In the genomic region with DNA sequence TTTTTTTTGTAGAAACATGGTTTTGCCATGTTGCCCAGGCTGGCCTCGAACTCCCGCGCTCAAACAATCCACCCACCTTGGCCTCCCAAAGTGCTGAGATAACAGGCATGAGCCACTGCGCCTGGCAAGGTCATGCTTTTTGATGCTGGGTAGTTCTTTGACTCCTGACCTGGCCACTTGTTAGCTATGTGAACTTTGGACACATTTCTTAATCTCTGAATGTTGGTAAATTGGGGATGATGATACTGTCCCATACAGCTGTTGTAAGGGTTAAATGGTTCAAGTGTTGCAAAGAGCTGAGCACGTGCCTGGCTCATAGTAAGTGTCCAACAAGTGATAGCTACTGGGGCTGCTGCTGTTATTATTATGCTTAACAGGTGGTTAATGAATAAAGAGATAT, we compare ENCODE assay signal across 23 cellular contexts. TPM values are rescaled to one million over a fixed set of nuclear protein-coding genes. Genes with fewer than 3 reads are reported as not detected.
DNase-seq lines count a peak whose midpoint lies in the region; ATAC-seq and TF ChIP-seq lines count a peak whose summit lies in the region.
"Had no signal": no experiment of that assay in that cellular context is flagged by ENCODE, and none has a peak within 500 bp of the region (broad histone marks: within the 10 kb centered on the region; RNA-seq: fewer than 3 reads in every experiment).

No MANE protein-coding gene starts in this region.

- peak overlapping the region; percentile 80 for H3K4me3 Mint-ChIP-seq in Calu3 (ENCODE audit: low read depth, unreplicated experiment)
- no peak overlapping the region for H3K4me3 Mint-ChIP-seq in WTC11

- H3K27me3 Mint-ChIP-seq in Calu3 (ENCODE audit: unreplicated experiment) (no peaks in the 10 kb centered on the region), WTC11 (ENCODE audit: low read depth) (no peaks in the 10 kb centered on the region)
- H3K27me3 Mint-ChIP-seq: activated CD4-positive, alpha-beta T cell treated with anti-CD3 and anti-CD28 coated beads, Interleukin-2, amount 10 ng/mL, durations not matched to agents 7 days and 5 days; activated CD8-positive, alpha-beta memory T cell treated with anti-CD3 and anti-CD28 coated beads, Interleukin-2, amount 10 ng/mL, durations not matched to agents 7 days and 5 days; stimulated activated naive B cell treated with anti-CD40 and anti-IgM and Interleukin-4, amounts not matched to agents 10 μg/mL and 1 μg/mL and 100 μg/mL, for 72 hours had no signal

- peaks cover 66% of the 10 kb centered on the region for H3K36me3 Mint-ChIP-seq in Calu3 (ENCODE audit: insufficient read depth, unreplicated experiment)
- peaks cover 22% of the 10 kb centered on the region for H3K36me3 Mint-ChIP-seq in WTC11

- H3K4me1 Mint-ChIP-seq in Calu3 (ENCODE audit: low read depth, unreplicated experiment) (peaks cover 18% of the 10 kb centered on the region), WTC11 (peaks cover 27% of the 10 kb centered on the region)

- intact Hi-C loops in Calu3 (cut with micrococcal nuclease; ENCODE audit: unreplicated experiment) = no loop called here

- no peaks in the 10 kb centered on the region for H3K27me3 ChIP-seq in liver (ENCODE audit: control insufficient read depth in 4 of 4, insufficient read depth in 4 of 4, low read length in 3 of 4)
- H3K27me3 ChIP-seq: testis had no signal

- H3K27ac ChIP-seq in liver (ENCODE audit: low read depth in 1 of 2, low read length in 2 of 2) = peak overlapping the region; percentile 96 to 99
- H3K27ac ChIP-seq: testis had no signal

- H3K36me3 ChIP-seq in liver (ENCODE audit: control insufficient read depth in 4 of 4, insufficient read depth in 3 of 4, low read depth in 1 of 4, low read length in 3 of 4) = peaks cover 7 to 23% (median 16%) of the 10 kb centered on the region in 4 donors

- TF ChIP-seq RAD21 in liver (IDR thresholded peaks at IDR 0.05) = peak; percentile 57 to 60

- no peak overlapping the region for H3K9ac ChIP-seq in liver (ENCODE audit: low read depth in 1 of 2, low read length in 2 of 2)

- H3K4me1 ChIP-seq in liver (ENCODE audit: control insufficient read depth in 4 of 4, insufficient read depth in 4 of 4, low read length in 3 of 4) = peaks cover 20 to 39% (median 32%) of the 10 kb centered on the region in 4 donors

- no TSS peak for BruUV-seq in Calu3 (replicated peaks; lab: Mats Ljungman, UMichigan)

- POLR2A ChIA-PET in WTC11 (lab: Charles Lee) = no interaction called here

- H3K27ac Mint-ChIP-seq in Calu3 (ENCODE audit: unreplicated experiment) = no peak overlapping the region
- H3K27ac Mint-ChIP-seq in WTC11 = no peak overlapping the region
- H3K27ac Mint-ChIP-seq: activated CD4-positive, alpha-beta T cell treated with anti-CD3 and anti-CD28 coated beads, Interleukin-2, amount 10 ng/mL, durations not matched to agents 7 days and 5 days; activated CD8-positive, alpha-beta memory T cell treated with anti-CD3 and anti-CD28 coated beads, Interleukin-2, amount 10 ng/mL, durations not matched to agents 7 days and 5 days; stimulated activated naive B cell treated with anti-CD40 and anti-IgM and Interleukin-4, amounts not matched to agents 10 μg/mL and 1 μg/mL and 100 μg/mL, for 72 hours had no signal

- WGBS in liver = 39% methylated on average over 5 of the region's 5 CpGs

- no peaks in the 10 kb centered on the region for H3K9me3 Mint-ChIP-seq in Calu3 (ENCODE audit: low read depth, unreplicated experiment)
- H3K9me3 Mint-ChIP-seq in WTC11 = no peaks in the 10 kb centered on the region
- H3K9me3 Mint-ChIP-seq: activated CD4-positive, alpha-beta T cell treated with anti-CD3 and anti-CD28 coated beads, Interleukin-2, amount 10 ng/mL, durations not matched to agents 7 days and 5 days; IgD-negative memory B cell; stimulated activated naive B cell treated with anti-CD40 and anti-IgM and Interleukin-4, amounts not matched to agents 10 μg/mL and 1 μg/mL and 100 μg/mL, for 72 hours had no signal

- TF ChIP-seq CTCF in Calu3 (IDR thresholded peaks at IDR 0.05; ENCODE audit: unreplicated experiment) (no peak), WTC11 (IDR thresholded peaks at IDR 0.05) (no peak), liver (IDR thresholded peaks at IDR 0.05; ENCODE audit: low read depth, low read length, missing input control) (no peak)

- CTCF ChIA-PET in Calu3 (lab: Charles Lee) = no interaction called here
- CTCF ChIA-PET in WTC11 (lab: Charles Lee) = interaction anchor here (1.3 kb wide), 1 partner anchor 62 kb away, joined by 3 read pairs; no protein-coding TSS in a partner anchor

- no peak overlapping the region for H3K4me3 ChIP-seq in liver (ENCODE audit: low read depth in 1 of 3, low read length in 3 of 3)
- H3K4me3 ChIP-seq: HAP-1, smooth muscle cell, testis had no signal

- ATAC-seq in WTC11 = no peak
- no peak for ATAC-seq in GM18511 (IDR thresholded peaks at IDR 0.05; ENCODE audit: unreplicated experiment)
- ATAC-seq: activated CD8-positive, alpha-beta memory T cell treated with anti-CD3 and anti-CD28 coated beads, Interleukin-2, amount 10 ng/mL, durations not matched to agents 7 days and 5 days; stimulated activated naive B cell treated with anti-CD40 and anti-IgM and Interleukin-4, amounts not matched to agents 10 μg/mL and 1 μg/mL and 100 μg/mL, for 72 hours had no signal

- DNase-seq in Calu3 (no peak), WTC11 (ENCODE audit: low spot score) (no peak), retina (no peak)
- DNase-seq: activated CD4-positive, alpha-beta T cell treated with anti-CD3 and anti-CD28 coated beads, Interleukin-2, amount 10 ng/mL, durations not matched to agents 7 days and 5 days; activated CD8-positive, alpha-beta memory T cell treated with anti-CD3 and anti-CD28 coated beads, Interleukin-2, amount 10 ng/mL, durations not matched to agents 7 days and 5 days; activated effector memory CD4-positive, alpha-beta T cell treated with anti-CD3 and anti-CD28 coated beads, Interleukin-2, amount 50 U/mL, for 16 hours; amniotic stem cell; DMS79; kidney glomerular epithelial cell; mammary epithelial cell; NCI-H1417; NCI-H2081 treated with DMSO at 0.1 percent for 48 hours; NCI-H446; occipital lobe; stimulated activated naive B cell treated with anti-CD40 and anti-IgM and Interleukin-4, amounts not matched to agents 10 μg/mL and 1 μg/mL and 100 μg/mL, for 72 hours; testis had no signal

- H3K9me3 ChIP-seq in liver (ENCODE audit: control insufficient read depth in 4 of 4, low read length in 3 of 4) = no peaks in the 10 kb centered on the region
- H3K9me3 ChIP-seq: HAP-1, testis had no signal

TF ChIP-seq in WTC11, 78 proteins besides CTCF, POLR2A, EP300 and RAD21:
- TF ChIP-seq GABPB1 (CRISPR knock-in tag; IDR thresholded peaks at IDR 0.05) (peak; percentile 60), ESRRA (CRISPR knock-in tag; IDR thresholded peaks at IDR 0.05; ENCODE audit: borderline replicate concordance) (no peak), MYBL2 (CRISPR knock-in tag; IDR thresholded peaks at IDR 0.05) (no peak), SP1 (CRISPR knock-in tag; conservative IDR thresholded peaks at IDR 0.05) (no peak)

TF ChIP-seq in liver, 16 proteins besides CTCF, POLR2A, EP300 and RAD21 (continues in another document):
- TF ChIP-seq, protein P1, sequence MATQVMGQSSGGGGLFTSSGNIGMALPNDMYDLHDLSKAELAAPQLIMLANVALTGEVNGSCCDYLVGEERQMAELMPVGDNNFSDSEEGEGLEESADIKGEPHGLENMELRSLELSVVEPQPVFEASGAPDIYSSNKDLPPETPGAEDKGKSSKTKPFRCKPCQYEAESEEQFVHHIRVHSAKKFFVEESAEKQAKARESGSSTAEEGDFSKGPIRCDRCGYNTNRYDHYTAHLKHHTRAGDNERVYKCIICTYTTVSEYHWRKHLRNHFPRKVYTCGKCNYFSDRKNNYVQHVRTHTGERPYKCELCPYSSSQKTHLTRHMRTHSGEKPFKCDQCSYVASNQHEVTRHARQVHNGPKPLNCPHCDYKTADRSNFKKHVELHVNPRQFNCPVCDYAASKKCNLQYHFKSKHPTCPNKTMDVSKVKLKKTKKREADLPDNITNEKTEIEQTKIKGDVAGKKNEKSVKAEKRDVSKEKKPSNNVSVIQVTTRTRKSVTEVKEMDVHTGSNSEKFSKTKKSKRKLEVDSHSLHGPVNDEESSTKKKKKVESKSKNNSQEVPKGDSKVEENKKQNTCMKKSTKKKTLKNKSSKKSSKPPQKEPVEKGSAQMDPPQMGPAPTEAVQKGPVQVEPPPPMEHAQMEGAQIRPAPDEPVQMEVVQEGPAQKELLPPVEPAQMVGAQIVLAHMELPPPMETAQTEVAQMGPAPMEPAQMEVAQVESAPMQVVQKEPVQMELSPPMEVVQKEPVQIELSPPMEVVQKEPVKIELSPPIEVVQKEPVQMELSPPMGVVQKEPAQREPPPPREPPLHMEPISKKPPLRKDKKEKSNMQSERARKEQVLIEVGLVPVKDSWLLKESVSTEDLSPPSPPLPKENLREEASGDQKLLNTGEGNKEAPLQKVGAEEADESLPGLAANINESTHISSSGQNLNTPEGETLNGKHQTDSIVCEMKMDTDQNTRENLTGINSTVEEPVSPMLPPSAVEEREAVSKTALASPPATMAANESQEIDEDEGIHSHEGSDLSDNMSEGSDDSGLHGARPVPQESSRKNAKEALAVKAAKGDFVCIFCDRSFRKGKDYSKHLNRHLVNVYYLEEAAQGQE (IDR thresholded peaks at IDR 0.05) = peak; percentile 88
- TF ChIP-seq TAF1 (conservative IDR thresholded peaks at IDR 0.05) = no peak
- TF ChIP-seq HNF4G (IDR thresholded peaks at IDR 0.05) = peak; percentile 97
- peak in 1 of 2 donors; percentile 76 for TF ChIP-seq GABPA (IDR thresholded peaks at IDR 0.05 in 1 of 2, conservative IDR thresholded peaks at IDR 0.05 in 1 of 2)
- TF ChIP-seq, protein P2, sequence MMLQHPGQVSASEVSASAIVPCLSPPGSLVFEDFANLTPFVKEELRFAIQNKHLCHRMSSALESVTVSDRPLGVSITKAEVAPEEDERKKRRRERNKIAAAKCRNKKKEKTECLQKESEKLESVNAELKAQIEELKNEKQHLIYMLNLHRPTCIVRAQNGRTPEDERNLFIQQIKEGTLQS (IDR thresholded peaks at IDR 0.05) = peak; percentile 90
- TF ChIP-seq EGR1 (IDR thresholded peaks at IDR 0.05; ENCODE audit: low read depth in 2 of 2) = peak; percentile 67 to 79
- TF ChIP-seq YY1 (IDR thresholded peaks at IDR 0.05) = peak; percentile 77

RNA-seq across cellular contexts. Expression of a gene that starts 2.3 kb away (rescaled TPM):
- total RNA-seq in Calu3 (2022) (57.2 and 57.5 TPM in 2 replicates), WTC11 (2021) (61.9 to 63.9 TPM (median 62.8 TPM) in 3 replicates), liver (10 to 100 TPM; 52.7 to 74.9 TPM)
- 100 to 1,000 TPM; 110 to 149 TPM for polyA plus RNA-seq in liver

RNA-seq across cellular contexts. Expression of a gene that starts 2.9 kb away (rescaled TPM):
- total RNA-seq in Calu3 (2022) (103 and 108 TPM in 2 replicates), WTC11 (2021) (45.3 to 48.3 TPM (median 48.1 TPM) in 3 replicates), liver (10 to 100 TPM; 19.4 to 32.1 TPM)
- polyA plus RNA-seq in liver = 10 to 100 TPM; 23.2 to 42.9 TPM

RNA-seq across cellular contexts. Expression of a gene that starts 17.3 kb away (rescaled TPM):
- total RNA-seq in Calu3 (2022) (6.4 and 8.5 TPM in 2 replicates), WTC11 (2021) (5.9 to 6.9 TPM (median 6.5 TPM) in 3 replicates), liver (10 to 100 TPM in 1 of 2 donors, 1 to 10 TPM in 1; 5.2 to 12.4 TPM)
- polyA plus RNA-seq in liver = 1 to 10 TPM; 3.7 to 4.0 TPM

RNA-seq across cellular contexts. Expression of a gene that starts 19.5 kb away (rescaled TPM):
- total RNA-seq in Calu3 (2022) = not detected in 2 replicates
- 0.81 to 0.92 TPM (median 0.82 TPM) in 3 replicates for total RNA-seq in WTC11 (2021)
- 1 to 10 TPM; 1.8 to 4.2 TPM for total RNA-seq in liver
- 1 to 10 TPM; 3.3 to 7.9 TPM for polyA plus RNA-seq in liver
- total RNA-seq: activated CD4-positive, alpha-beta T cell treated with anti-CD3 and anti-CD28 coated beads, Interleukin-2, amount 10 ng/mL, durations not matched to agents 7 days and 5 days; activated CD8-positive, alpha-beta memory T cell treated with anti-CD3 and anti-CD28 coated beads, Interleukin-2, amount 10 ng/mL, durations not matched to agents 7 days and 5 days; mammary epithelial cell; MCF 10A; occipital lobe; OCI-LY7; smooth muscle cell; testis had no signal
- polyA plus RNA-seq: IgD-negative memory B cell, mammary epithelial cell, smooth muscle cell had no signal

RNA-seq across cellular contexts. Expression of a gene that starts 24.6 kb away (rescaled TPM):
- total RNA-seq in Calu3 (2022) (83.8 and 90.0 TPM in 2 replicates), WTC11 (2021) (121 to 123 TPM (median 122 TPM) in 3 replicates), liver (100 to 1,000 TPM; 112 to 133 TPM)
- polyA plus RNA-seq in liver = 100 to 1,000 TPM; 177 to 192 TPM
